25 cellular contexts compared by ENCODE assay signal in genomic region chr5:140857987-140858240, GRCh38. TPM values are rescaled to one million over a fixed set of nuclear protein-coding genes. Genes with fewer than 3 reads are reported as not detected.
"Had no signal": no experiment of that assay in that cellular context is flagged by ENCODE, and none has a peak within 500 bp of the region (broad histone marks: within the 10 kb centered on the region; RNA-seq: fewer than 3 reads in every experiment).

No MANE protein-coding gene starts in this region.

- H3K27ac ChIP-seq: SJSA1, SK-N-MC had no signal

- H3K9me3 ChIP-seq: MG63 had no signal

- H3K4me3 ChIP-seq: MG63, SJSA1, SK-N-MC had no signal

- DNase-seq: IMR-90, Karpas-422, KG1, MG63, NCI-H1092, NCI-H1105 treated with DMSO at 0.1 percent for 48 hours, NCI-H1417 treated with DMSO at 0.1 percent for 48 hours, NCI-H146, NCI-H1694 treated with DMSO at 0.1 percent for 48 hours, NCI-H1930, NCI-H2081 treated with DMSO at 0.1 percent for 48 hours, NCI-H2171, NCI-H226, NCI-H446, NCI-H510A, NCI-H524 treated with DMSO at 0.1 percent for 48 hours, NCI-H69, NCI-H774, Right ventricle myocardium superior, RPMI8226, SIG-M5 had no signal

- H3K4me1 ChIP-seq: SJSA1 had no signal

- H3K27me3 ChIP-seq: SJSA1 had no signal

- ATAC-seq: HepG2 had no signal

- H3K36me3 ChIP-seq: MG63, SJSA1 had no signal

RNA-seq across cellular contexts. Expression of gene PCDHA10, which starts 2.2 kb away (rescaled TPM):
- total RNA-seq: HT1080, SJSA1 had no signal

RNA-seq across cellular contexts. Expression of gene PCDHA9, which starts 9.7 kb away (rescaled TPM):
- total RNA-seq: HepG2, HT1080, Right ventricle myocardium superior had no signal
- polyA plus RNA-seq: IMR-90 had no signal

RNA-seq across cellular contexts. Expression of gene PCDHA11, which starts 10.8 kb away (rescaled TPM):
- total RNA-seq: HT1080, Right ventricle myocardium superior, SJSA1 had no signal
- polyA plus RNA-seq: HepG2, IMR-90 had no signal

RNA-seq across cellular contexts. Expression of gene PCDHA8, which starts 16.9 kb away (rescaled TPM):
- total RNA-seq: HT1080, Right ventricle myocardium superior had no signal

RNA-seq across cellular contexts. Expression of gene PCDHA12, which starts 17.2 kb away (rescaled TPM):
- total RNA-seq: HepG2, HT1080, IMR-90, Right ventricle myocardium superior, SJSA1 had no signal
- polyA plus RNA-seq: HepG2, IMR-90 had no signal
